ENCODE assay signal across 17 cellular contexts in genomic region chr4:82519776-82520175, GRCh38. TPM values are rescaled to one million over a fixed set of nuclear protein-coding genes. Genes with fewer than 3 reads are reported as not detected.
DNase-seq lines count a peak whose midpoint lies in the region; TF ChIP-seq lines count a peak whose summit lies in the region.
"Had no signal": no experiment of that assay in that cellular context is flagged by ENCODE, and none has a peak within 500 bp of the region (broad histone marks: within the 10 kb centered on the region; RNA-seq: fewer than 3 reads in every experiment).

No MANE protein-coding gene starts in this region.

- H3K36me3 ChIP-seq in mammary epithelial cell (ENCODE audit: insufficient read depth, low read length) = no peaks in the 10 kb centered on the region
- no peaks in the 10 kb centered on the region for H3K36me3 ChIP-seq in breast epithelium
- H3K36me3 ChIP-seq in adipocyte (ENCODE audit: control insufficient read depth, insufficient read depth, low read length, severe bottlenecking) = no peaks in the 10 kb centered on the region
- H3K36me3 ChIP-seq: BLaER1 treated with 17β-estradiol and CSF1 and Interleukin-3, amounts not matched to agents 10 nM and 100 nM; SJSA1 had no signal

- H3K4me1 ChIP-seq in mammary epithelial cell (ENCODE audit: insufficient read depth, low read length) (no peaks in the 10 kb centered on the region), breast epithelium (peaks cover 0 to 6% of the 10 kb centered on the region in 2 donors), adipocyte (ENCODE audit: control insufficient read depth, insufficient read depth, low read length) (peaks cover 16% of the 10 kb centered on the region)

- H3K4me2 ChIP-seq in mammary epithelial cell (ENCODE audit: insufficient read depth, low read depth, low read length) = no peak overlapping the region
- H3K4me2 ChIP-seq: BLaER1 treated with 17β-estradiol and CSF1 and Interleukin-3, amounts not matched to agents 10 nM and 100 nM had no signal

- H3K27ac ChIP-seq in mammary epithelial cell (ENCODE audit: insufficient read depth, low read depth, low read length) (no peak overlapping the region), breast epithelium (no peak overlapping the region)
- H3K27ac ChIP-seq: BLaER1 treated with 17β-estradiol and CSF1 and Interleukin-3, amounts not matched to agents 10 nM and 100 nM; SJSA1 had no signal

- H3K4me3 ChIP-seq in mammary epithelial cell (replicated peaks in 1 of 3; ENCODE audit: insufficient read depth in 1 of 3, low read depth in 2 of 3, low read length in 3 of 3) (no peak overlapping the region), breast epithelium (no peak overlapping the region), adipocyte (ENCODE audit: low read length) (peak overlapping the region; percentile 48), fibroblast of mammary gland (ENCODE audit: control insufficient read depth, low read depth, low read length) (no peak overlapping the region)
- H3K4me3 ChIP-seq: BLaER1 treated with 17β-estradiol and CSF1 and Interleukin-3, amounts not matched to agents 10 nM and 100 nM; GM12878; K562; SJSA1 had no signal

- H2AFZ ChIP-seq in mammary epithelial cell (ENCODE audit: low read depth, low read length) = no peak overlapping the region

- no peaks in the 10 kb centered on the region for H3K79me2 ChIP-seq in mammary epithelial cell (ENCODE audit: insufficient read depth, low read length)

- no peaks in the 10 kb centered on the region for H3K9me3 ChIP-seq in mammary epithelial cell (replicated peaks; ENCODE audit: insufficient read depth, low read length)
- no peaks in the 10 kb centered on the region for H3K9me3 ChIP-seq in breast epithelium
- no peaks in the 10 kb centered on the region for H3K9me3 ChIP-seq in adipocyte (ENCODE audit: control insufficient read depth, low read length)
- H3K9me3 ChIP-seq: BLaER1 treated with 17β-estradiol and CSF1 and Interleukin-3, amounts not matched to agents 10 nM and 100 nM; SJSA1 had no signal

- dilution Hi-C loops in mammary epithelial cell (cut with HindIII; ENCODE audit: low sequenced_read_pairs) = no loop called here

- intact Hi-C loops in mammary epithelial cell (cut with micrococcal nuclease) = no loop called here
- intact Hi-C loops in breast epithelium (cut with DNase I; ENCODE audit: low total_unique reads) = no loop called here

- in situ Hi-C loops in mammary epithelial cell (cut with MboI; ENCODE audit: low sequenced_read_pairs in 2 of 2) = no loop called here

- WGBS in mammary epithelial cell (ENCODE audit: low coverage, missing lambda C conversion rate) = 66% methylated on average over 2 of the region's 2 CpGs

- no peaks in the 10 kb centered on the region for H3K27me3 ChIP-seq in mammary epithelial cell (ENCODE audit: insufficient read depth, low read length)
- no peaks in the 10 kb centered on the region for H3K27me3 ChIP-seq in breast epithelium
- no peaks in the 10 kb centered on the region for H3K27me3 ChIP-seq in adipocyte (replicated peaks; ENCODE audit: control insufficient read depth, insufficient read depth, low read length)
- H3K27me3 ChIP-seq: BLaER1 treated with 17β-estradiol and CSF1 and Interleukin-3, amounts not matched to agents 10 nM and 100 nM; SJSA1 had no signal

- CTCF ChIA-PET in mammary epithelial cell (lab: Charles Lee; ENCODE audit: low non-redundant PET) = no interaction called here

- DNase-seq in mammary epithelial cell = peak; percentile 8
- DNase-seq in breast epithelium (ENCODE audit: low spot score in 2 of 2) = no peak
- DNase-seq in adipocyte (ENCODE audit: low read depth) = no peak
- DNase-seq in fibroblast of mammary gland (ENCODE audit: low read depth) = peak; percentile 10
- peak; percentile 55 for DNase-seq in stromal cell of bone marrow (ENCODE audit: low read depth)
- no peak for DNase-seq in EL
- no peak for DNase-seq in NCI-H345 treated with DMSO at 0.1 percent for 48 hours (lab: John Stamatoyannopoulos, UW; ENCODE audit: unreplicated experiment)
- no peak for DNase-seq in glomerular visceral epithelial cell (ENCODE audit: extremely low spot score)
- DNase-seq: CD8-positive, alpha-beta memory T cell; DMS79 treated with DMSO at 0.1 percent for 48 hours; NCI-H1436 treated with DMSO at 0.1 percent for 48 hours; NCI-H2081; NCI-H524 had no signal

- H3K9ac ChIP-seq in mammary epithelial cell (ENCODE audit: insufficient read depth, low read length) (no peak overlapping the region), adipocyte (ENCODE audit: low read length) (no peak overlapping the region)
- H3K9ac ChIP-seq: BLaER1 treated with 17β-estradiol and CSF1 and Interleukin-3, amounts not matched to agents 10 nM and 100 nM had no signal

- no peaks in the 10 kb centered on the region for H4K20me1 ChIP-seq in mammary epithelial cell (ENCODE audit: insufficient read depth, low read length)
- H4K20me1 ChIP-seq: BLaER1 treated with 17β-estradiol and CSF1 and Interleukin-3, amounts not matched to agents 10 nM and 100 nM had no signal

- no peak for TF ChIP-seq POLR2A in breast epithelium (IDR thresholded peaks at IDR 0.05)

- TF ChIP-seq CTCF in mammary epithelial cell (conservative IDR thresholded peaks at IDR 0.05 in 1 of 2, IDR thresholded peaks at IDR 0.05 in 1 of 2; ENCODE audit: extremely low read depth in 1 of 2, insufficient read depth in 1 of 2, low read depth in 1 of 2, low read length in 2 of 2) = no peak
- no peak for TF ChIP-seq CTCF in breast epithelium (IDR thresholded peaks at IDR 0.05)
- no peak for TF ChIP-seq CTCF in fibroblast of mammary gland (conservative IDR thresholded peaks at IDR 0.05; ENCODE audit: control insufficient read depth, insufficient read depth, low read depth, low read length)

- BruUV-seq in mammary epithelial cell (replicated peaks; lab: Mats Ljungman, UMichigan) = no TSS peak

RNA-seq across cellular contexts. Expression of gene TMEM150C, which starts 42.0 kb away (rescaled TPM):
- 1 to 10 TPM in 1 of 2 donors, under 1 TPM in 1; 0.59 to 1.5 TPM for total RNA-seq in mammary epithelial cell
- polyA plus RNA-seq in mammary epithelial cell = 0.07 TPM
- polyA minus RNA-seq in mammary epithelial cell = not detected
- 10 to 100 TPM; 38.3 to 52.1 (median 46.7) TPM for total RNA-seq in breast epithelium
- total RNA-seq: CD8-positive, alpha-beta memory T cell; SJSA1 had no signal
- polyA plus RNA-seq: K562 had no signal

Comparison
In these comparisons a context has a peak if more than half of its experiments do, and no peak if none do; other contexts are left out.
1. DNase-seq: peak in mammary epithelial cell (single experiment), fibroblast of mammary gland (single experiment) and stromal cell of bone marrow (single experiment); none in breast epithelium (0 of 2), adipocyte (single experiment), EL (single experiment), NCI-H345 treated with DMSO at 0.1 percent for 48 hours (single experiment) and glomerular visceral epithelial cell (single experiment).
2. RNA of gene TMEM150C, which starts 42.0 kb away (total RNA-seq): 38.3 to 52.1 TPM in breast epithelium; 0.59 to 1.5 TPM in mammary epithelial cell; every median in the first group is over 10 times any median in the second.